In the genomic region with DNA sequence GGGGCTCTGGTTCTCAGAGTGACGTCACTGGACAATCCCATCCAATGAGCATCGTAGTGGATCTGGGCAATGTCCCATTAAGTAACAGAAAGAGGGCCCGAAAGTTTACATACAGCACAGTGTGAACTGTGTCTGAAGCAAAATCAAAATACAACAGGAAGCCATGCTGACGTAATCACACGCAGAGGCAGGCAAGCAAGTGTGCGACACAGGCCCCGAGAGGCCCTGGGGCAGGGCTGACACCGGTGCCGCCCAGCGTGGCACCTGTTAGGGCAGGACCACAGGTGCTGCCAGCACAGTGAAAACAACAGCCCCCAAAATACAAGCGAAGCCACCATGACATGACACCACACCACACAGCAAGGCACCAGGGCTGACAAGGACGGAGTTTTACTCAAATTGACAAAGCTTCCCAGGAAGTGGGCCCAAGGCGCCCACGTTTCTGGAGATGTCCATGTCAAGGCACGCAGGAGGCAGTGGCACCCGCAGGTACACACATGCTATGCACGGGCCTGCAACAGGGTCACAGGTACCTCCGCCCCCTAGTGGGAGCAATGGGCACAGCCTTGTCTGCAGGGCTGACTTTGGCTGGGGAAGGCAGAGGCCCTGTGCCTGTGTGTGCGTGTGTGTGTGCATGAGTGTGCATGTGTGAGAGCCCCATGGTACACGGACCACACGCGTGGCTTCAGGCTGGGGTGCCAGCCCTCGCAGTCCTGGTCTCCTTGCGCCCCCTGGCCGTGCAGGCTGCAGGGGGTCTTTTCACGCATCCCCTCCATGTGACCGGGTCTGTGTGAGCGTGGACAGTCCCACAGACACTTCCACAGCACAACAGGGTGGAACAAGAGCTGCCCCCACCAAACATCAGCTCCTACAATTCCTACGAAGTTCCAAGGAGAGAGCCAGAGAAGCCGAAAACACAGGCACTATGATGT, we compare ENCODE assay signal across 8 cellular contexts. TPM values are rescaled to one million over a fixed set of nuclear protein-coding genes. Genes with fewer than 3 reads are reported as not detected.
DNase-seq lines count a peak whose midpoint lies in the region; ATAC-seq and TF ChIP-seq lines count a peak whose summit lies in the region.

No MANE protein-coding gene starts in this region.

- H3K36me3 Mint-ChIP-seq in CD14-positive monocyte, result peaks cover 42 to 46% of the 10 kb centered on the region in 2 donors

- TF ChIP-seq CTCF in CD14-positive monocyte (IDR thresholded peaks at IDR 0.05) (peak; percentile 84), OCI-LY1 (IDR thresholded peaks at IDR 0.05; ENCODE audit: low read length) (peak; percentile 98), foreskin fibroblast (IDR thresholded peaks at IDR 0.05; ENCODE audit: low read depth, low read length) (peak; percentile 89)

- ATAC-seq in GM18907 (IDR thresholded peaks at IDR 0.05; ENCODE audit: unreplicated experiment) (peak; percentile 56), HG03139 (IDR thresholded peaks at IDR 0.05; ENCODE audit: unreplicated experiment) (peak; percentile 52), HG02884 (IDR thresholded peaks at IDR 0.05; ENCODE audit: unreplicated experiment) (no peak)

- H4K20me1 ChIP-seq in OCI-LY1 (ENCODE audit: insufficient read depth, low read length), result no peaks in the 10 kb centered on the region

- no peaks in the 10 kb centered on the region for H3K9me3 Mint-ChIP-seq in CD14-positive monocyte

- peak overlapping the region; percentile 78 for H3K9ac ChIP-seq in OCI-LY1 (ENCODE audit: low read length)

- peak overlapping the region in 1 of 2 donors; percentile 26 for H3K4me3 Mint-ChIP-seq in CD14-positive monocyte

- peak overlapping the region; percentile 76 for H3K4me2 ChIP-seq in OCI-LY1 (ENCODE audit: low read length)

- intact Hi-C loops in CD14-positive monocyte (cut with micrococcal nuclease), result no loop called here

- H3K9me2 ChIP-seq in OCI-LY1 (ENCODE audit: low read depth, low read length), result no peaks in the 10 kb centered on the region

- H3K4me1 Mint-ChIP-seq in CD14-positive monocyte, result peaks cover 11% of the 10 kb centered on the region

- DNase-seq in CD14-positive monocyte (ENCODE audit: low spot score) (peak; percentile 62), foreskin fibroblast (peak; percentile 15 to 68), retina (peak; percentile 67)
- DNase-seq in activated T-cell treated with anti-CD3 and anti-CD28 coated beads, Interleukin-2, amount 50 U/mL, for 48 hours, result peak; percentile 80 to 82

- H3K4me1 ChIP-seq in OCI-LY1 (ENCODE audit: insufficient read depth, low read length, severe bottlenecking), result peaks cover 79% of the 10 kb centered on the region

- H3K27ac Mint-ChIP-seq in CD14-positive monocyte, result peak overlapping the region in 3 of 7 donors; percentile 7 to 26 (median 23)

- H3K27me3 Mint-ChIP-seq in CD14-positive monocyte (ENCODE audit: low read depth in 3 of 3), result peaks cover 0 to 2% (median 0%) of the 10 kb centered on the region in 3 donors

- H3K27me3 ChIP-seq in OCI-LY1 (ENCODE audit: insufficient read depth, low read length), result no peaks in the 10 kb centered on the region

- H3K4me3 ChIP-seq in OCI-LY1 (ENCODE audit: low read depth, low read length, poor library complexity, severe bottlenecking), result peak overlapping the region; percentile 58
- H3K4me3 ChIP-seq in foreskin fibroblast (ENCODE audit: low read depth in 1 of 2, low read length in 2 of 2), result no peak overlapping the region

- peaks cover 3% of the 10 kb centered on the region; the same call in 1 of the 2 replicates for H3K79me2 ChIP-seq in OCI-LY1 (ENCODE audit: insufficient read depth, low read length)

- peaks cover 46% of the 10 kb centered on the region for H3K36me3 ChIP-seq in OCI-LY1 (ENCODE audit: insufficient read depth, low read length)

- H3F3A ChIP-seq in OCI-LY1 (ENCODE audit: insufficient read depth, low read length), result peaks cover 7% of the 10 kb centered on the region; the same call in 1 of the 2 replicates

- peak overlapping the region; percentile 99 for H3K27ac ChIP-seq in OCI-LY1 (ENCODE audit: low read depth, low read length, poor library complexity, severe bottlenecking)

- H3K9me3 ChIP-seq in OCI-LY1 (ENCODE audit: low read length), result no peaks in the 10 kb centered on the region

- no peak overlapping the region for H2AFZ ChIP-seq in OCI-LY1 (ENCODE audit: low read length)

RNA-seq across cellular contexts. Expression of a gene that starts 19.6 kb away (rescaled TPM):
- under 1 TPM; 0.03 to 0.17 TPM for polyA plus RNA-seq in CD14-positive monocyte

RNA-seq across cellular contexts. Expression of a gene that starts 21.1 kb away (rescaled TPM):
- not detected for polyA plus RNA-seq in CD14-positive monocyte
